ENCODE assay signal across 1 cellular context in genomic region chr11:60844045-60844869, GRCh38.
TF ChIP-seq lines count a peak whose summit lies in the region.

No MANE protein-coding gene starts in this region.

TF ChIP-seq in WTC11, 78 proteins besides CTCF, POLR2A, EP300 and RAD21 (continued from another document):
- no peak for TF ChIP-seq NR3C1 (CRISPR knock-in tag; conservative IDR thresholded peaks at IDR 0.05; ENCODE audit: low read depth)
- TF ChIP-seq SOX15 (CRISPR knock-in tag; IDR thresholded peaks at IDR 0.05) = no peak
- TF ChIP-seq ZNF532 (CRISPR knock-in tag; IDR thresholded peaks at IDR 0.05; ENCODE audit: borderline replicate concordance) = no peak
- no peak for TF ChIP-seq MXD4 (CRISPR knock-in tag; IDR thresholded peaks at IDR 0.05; ENCODE audit: borderline replicate concordance)
- TF ChIP-seq SP1 (CRISPR knock-in tag; conservative IDR thresholded peaks at IDR 0.05) = no peak
- no peak for TF ChIP-seq ZNF263 (CRISPR knock-in tag; IDR thresholded peaks at IDR 0.05; ENCODE audit: low read depth)
- TF ChIP-seq CBFB (CRISPR knock-in tag; IDR thresholded peaks at IDR 0.05; ENCODE audit: low read depth) = no peak
- TF ChIP-seq ESRRA (CRISPR knock-in tag; IDR thresholded peaks at IDR 0.05; ENCODE audit: borderline replicate concordance) = no peak
- no peak for TF ChIP-seq NFATC4 (CRISPR knock-in tag; IDR thresholded peaks at IDR 0.05)
- no peak for TF ChIP-seq SMAD4 (CRISPR knock-in tag; IDR thresholded peaks at IDR 0.05)
- TF ChIP-seq MLX (CRISPR knock-in tag; IDR thresholded peaks at IDR 0.05) = no peak
